8 cellular contexts compared by ENCODE assay signal in genomic region chr3:158109804-158110657, GRCh38. TPM values are rescaled to one million over a fixed set of nuclear protein-coding genes. Genes with fewer than 3 reads are reported as not detected.
DNase-seq lines count a peak whose midpoint lies in the region; ATAC-seq and TF ChIP-seq lines count a peak whose summit lies in the region.

Gene RSRC1 (plus strand): TSS chr3:158110089. CDS start chr3:158122105, 12,016 bp downstream.

- DNase-seq in AG09309 (ENCODE audit: low read depth) (peak; percentile 62), NCI-H446 treated with DMSO at 0.1 percent for 48 hours (lab: John Stamatoyannopoulos, UW) (peak; percentile 89), chondrocyte (ENCODE audit: low spot score) (peak; percentile 91), kidney tubule cell (ENCODE audit: low spot score) (peak; percentile 92)
- peak; percentile 64 for DNase-seq in activated CD4-positive, alpha-beta T cell treated with anti-CD3 and anti-CD28 coated beads for 1 hour
- peak; percentile 36 to 42 for DNase-seq in stimulated activated CD4-positive, alpha-beta T cell treated with anti-CD3 and anti-CD28 coated beads, Interleukin-1b, Interleukin-23, amount 100 ng/mL, for 1 hour (ENCODE audit: low read depth in 2 of 2)

- ATAC-seq in GM19025 (IDR thresholded peaks at IDR 0.05; ENCODE audit: low read depth, unreplicated experiment) (peak; percentile 76), HG03354 (IDR thresholded peaks at IDR 0.05; ENCODE audit: poor library complexity, severe bottlenecking, unreplicated experiment) (peak; percentile 78)

- peaks cover 31% of the 10 kb centered on the region for H3K27me3 Mint-ChIP-seq in chondrocyte (ENCODE audit: low read depth)

- peaks cover 33% of the 10 kb centered on the region for H3K4me1 Mint-ChIP-seq in chondrocyte (ENCODE audit: low read depth)

- H3K9me3 Mint-ChIP-seq in chondrocyte (ENCODE audit: low read depth) = peaks cover 21% of the 10 kb centered on the region

- TF ChIP-seq CTCF in AG09309 (IDR thresholded peaks at IDR 0.05; ENCODE audit: control insufficient read depth, insufficient read depth, low read depth, low read length, missing control alignments) (no peak), chondrocyte (IDR thresholded peaks at IDR 0.05) (no peak)

- peak within 1 kb of the TSS; percentile 92 for H3K27ac Mint-ChIP-seq in chondrocyte (ENCODE audit: unreplicated experiment)

- H3K4me3 ChIP-seq in AG09309 (ENCODE audit: control insufficient read depth, low read depth, low read length) = peak within 1 kb of the TSS; percentile 90

- peak within 1 kb of the TSS; percentile 86 for H3K4me3 Mint-ChIP-seq in chondrocyte (ENCODE audit: unreplicated experiment)

- H3K36me3 Mint-ChIP-seq in chondrocyte (ENCODE audit: low read depth) = peaks cover 9% of the 10 kb centered on the region

RNA-seq across cellular contexts. Expression of gene RSRC1, which starts in this region (rescaled TPM):
- 20.2 to 27.1 TPM (median 23.5 TPM) in 3 replicates for total RNA-seq in chondrocyte

Comparison
In these comparisons a context has a peak if more than half of its experiments do, and no peak if none do; other contexts are left out.
1. Peak in every context shown above with its lines: DNase-seq, ATAC-seq and H3K4me3 ChIP-seq.
2. DNase-seq: peak in every context shown above with its lines; median percentile 92 in kidney tubule cell; 91 in chondrocyte; 89 in NCI-H446 treated with DMSO at 0.1 percent for 48 hours; 64 in activated CD4-positive, alpha-beta T cell treated with anti-CD3 and anti-CD28 coated beads for 1 hour; 62 in AG09309; 39 in stimulated activated CD4-positive, alpha-beta T cell treated with anti-CD3 and anti-CD28 coated beads, Interleukin-1b, Interleukin-23, amount 100 ng/mL, for 1 hour.